ENCODE assay signal across 2 cellular contexts in genomic region chr1:39124282-39124681, GRCh38.
TF ChIP-seq lines count a peak whose summit lies in the region.

No MANE protein-coding gene starts in this region.

TF ChIP-seq in SK-N-SH, 30 proteins besides CTCF, POLR2A, EP300 and RAD21:
- TF ChIP-seq GATA2 (CRISPR knock-in tag; IDR thresholded peaks at IDR 0.05), result 0 out of 2 replicates have a peak, but pooled peaks have one; percentile 19
- TF ChIP-seq, protein P1, sequence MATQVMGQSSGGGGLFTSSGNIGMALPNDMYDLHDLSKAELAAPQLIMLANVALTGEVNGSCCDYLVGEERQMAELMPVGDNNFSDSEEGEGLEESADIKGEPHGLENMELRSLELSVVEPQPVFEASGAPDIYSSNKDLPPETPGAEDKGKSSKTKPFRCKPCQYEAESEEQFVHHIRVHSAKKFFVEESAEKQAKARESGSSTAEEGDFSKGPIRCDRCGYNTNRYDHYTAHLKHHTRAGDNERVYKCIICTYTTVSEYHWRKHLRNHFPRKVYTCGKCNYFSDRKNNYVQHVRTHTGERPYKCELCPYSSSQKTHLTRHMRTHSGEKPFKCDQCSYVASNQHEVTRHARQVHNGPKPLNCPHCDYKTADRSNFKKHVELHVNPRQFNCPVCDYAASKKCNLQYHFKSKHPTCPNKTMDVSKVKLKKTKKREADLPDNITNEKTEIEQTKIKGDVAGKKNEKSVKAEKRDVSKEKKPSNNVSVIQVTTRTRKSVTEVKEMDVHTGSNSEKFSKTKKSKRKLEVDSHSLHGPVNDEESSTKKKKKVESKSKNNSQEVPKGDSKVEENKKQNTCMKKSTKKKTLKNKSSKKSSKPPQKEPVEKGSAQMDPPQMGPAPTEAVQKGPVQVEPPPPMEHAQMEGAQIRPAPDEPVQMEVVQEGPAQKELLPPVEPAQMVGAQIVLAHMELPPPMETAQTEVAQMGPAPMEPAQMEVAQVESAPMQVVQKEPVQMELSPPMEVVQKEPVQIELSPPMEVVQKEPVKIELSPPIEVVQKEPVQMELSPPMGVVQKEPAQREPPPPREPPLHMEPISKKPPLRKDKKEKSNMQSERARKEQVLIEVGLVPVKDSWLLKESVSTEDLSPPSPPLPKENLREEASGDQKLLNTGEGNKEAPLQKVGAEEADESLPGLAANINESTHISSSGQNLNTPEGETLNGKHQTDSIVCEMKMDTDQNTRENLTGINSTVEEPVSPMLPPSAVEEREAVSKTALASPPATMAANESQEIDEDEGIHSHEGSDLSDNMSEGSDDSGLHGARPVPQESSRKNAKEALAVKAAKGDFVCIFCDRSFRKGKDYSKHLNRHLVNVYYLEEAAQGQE (IDR thresholded peaks at IDR 0.05; ENCODE audit: low read depth, low read length), result no peak

TF ChIP-seq in GM12878, 131 proteins besides CTCF, POLR2A, EP300 and RAD21:
- TF ChIP-seq SUPT20H (IDR thresholded peaks at IDR 0.05; ENCODE audit: borderline replicate concordance, control insufficient read depth, low read depth, low read length) (no peak), SPI1 (IDR thresholded peaks at IDR 0.05; ENCODE audit: borderline replicate concordance, insufficient read depth, low read depth, low read length) (0 out of 2 replicates have a peak, but pooled peaks have one; percentile 2)
TF ChIP-seq in GM12878: peak in this region for 1.
